Comparison of ENCODE assay signal across 1 cellular context in the genomic region with DNA sequence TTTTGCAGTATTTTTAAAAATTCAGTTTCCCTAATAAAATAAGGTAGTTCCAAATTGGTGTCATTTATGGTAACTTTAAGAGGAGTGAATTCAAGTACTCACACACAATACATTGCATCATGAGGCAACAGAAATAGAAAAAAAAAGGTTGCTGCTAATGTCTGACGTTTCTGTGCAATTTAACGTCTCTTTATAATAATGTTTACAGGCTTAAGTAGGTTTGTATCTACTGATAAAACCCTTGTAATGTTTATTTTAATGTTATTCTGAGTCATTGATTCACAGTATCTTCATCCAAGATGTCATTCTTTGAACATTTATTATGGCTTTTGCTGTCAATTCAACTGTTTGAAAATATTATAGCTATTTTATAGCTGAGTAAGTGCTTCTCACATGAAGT.
TF ChIP-seq lines count a peak whose summit lies in the region.

No MANE protein-coding gene starts in this region.

TF ChIP-seq in HEK293, 187 proteins besides CTCF, POLR2A, EP300 and RAD21 (continued from another document):
- TF ChIP-seq ZNF138 (tag by site-specific recombination; IDR thresholded peaks at IDR 0.05; ENCODE audit: borderline replicate concordance), result no peak
- no peak for TF ChIP-seq ZNF19 (tag by site-specific recombination; IDR thresholded peaks at IDR 0.05; ENCODE audit: low read depth)
- no peak for TF ChIP-seq GLIS2 (tag by site-specific recombination; IDR thresholded peaks at IDR 0.05)
- TF ChIP-seq ZNF843 (tag by site-specific recombination; IDR thresholded peaks at IDR 0.05), result peak; percentile 56; the same call in 1 of the 2 replicates
- TF ChIP-seq, protein P1, sequence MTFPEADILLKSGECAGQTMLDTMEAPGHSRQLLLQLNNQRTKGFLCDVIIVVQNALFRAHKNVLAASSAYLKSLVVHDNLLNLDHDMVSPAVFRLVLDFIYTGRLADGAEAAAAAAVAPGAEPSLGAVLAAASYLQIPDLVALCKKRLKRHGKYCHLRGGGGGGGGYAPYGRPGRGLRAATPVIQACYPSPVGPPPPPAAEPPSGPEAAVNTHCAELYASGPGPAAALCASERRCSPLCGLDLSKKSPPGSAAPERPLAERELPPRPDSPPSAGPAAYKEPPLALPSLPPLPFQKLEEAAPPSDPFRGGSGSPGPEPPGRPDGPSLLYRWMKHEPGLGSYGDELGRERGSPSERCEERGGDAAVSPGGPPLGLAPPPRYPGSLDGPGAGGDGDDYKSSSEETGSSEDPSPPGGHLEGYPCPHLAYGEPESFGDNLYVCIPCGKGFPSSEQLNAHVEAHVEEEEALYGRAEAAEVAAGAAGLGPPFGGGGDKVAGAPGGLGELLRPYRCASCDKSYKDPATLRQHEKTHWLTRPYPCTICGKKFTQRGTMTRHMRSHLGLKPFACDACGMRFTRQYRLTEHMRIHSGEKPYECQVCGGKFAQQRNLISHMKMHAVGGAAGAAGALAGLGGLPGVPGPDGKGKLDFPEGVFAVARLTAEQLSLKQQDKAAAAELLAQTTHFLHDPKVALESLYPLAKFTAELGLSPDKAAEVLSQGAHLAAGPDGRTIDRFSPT (tag by site-specific recombination; IDR thresholded peaks at IDR 0.05), result peak; percentile 39; the same call in 1 of the 2 replicates
- peak; percentile 50; the same call in 1 of the 2 replicates for TF ChIP-seq FEZF1 (tag by site-specific recombination; IDR thresholded peaks at IDR 0.05)
- peak; percentile 46 for TF ChIP-seq ATF2 (tag by site-specific recombination; IDR thresholded peaks at IDR 0.05; ENCODE audit: low read depth)
- TF ChIP-seq KLF8 (tag by site-specific recombination; IDR thresholded peaks at IDR 0.05), result peak; percentile 32; the same call in 1 of the 2 replicates
- TF ChIP-seq ZEB2 (tag by site-specific recombination; IDR thresholded peaks at IDR 0.05), result peak; percentile 50
- TF ChIP-seq, protein P2, sequence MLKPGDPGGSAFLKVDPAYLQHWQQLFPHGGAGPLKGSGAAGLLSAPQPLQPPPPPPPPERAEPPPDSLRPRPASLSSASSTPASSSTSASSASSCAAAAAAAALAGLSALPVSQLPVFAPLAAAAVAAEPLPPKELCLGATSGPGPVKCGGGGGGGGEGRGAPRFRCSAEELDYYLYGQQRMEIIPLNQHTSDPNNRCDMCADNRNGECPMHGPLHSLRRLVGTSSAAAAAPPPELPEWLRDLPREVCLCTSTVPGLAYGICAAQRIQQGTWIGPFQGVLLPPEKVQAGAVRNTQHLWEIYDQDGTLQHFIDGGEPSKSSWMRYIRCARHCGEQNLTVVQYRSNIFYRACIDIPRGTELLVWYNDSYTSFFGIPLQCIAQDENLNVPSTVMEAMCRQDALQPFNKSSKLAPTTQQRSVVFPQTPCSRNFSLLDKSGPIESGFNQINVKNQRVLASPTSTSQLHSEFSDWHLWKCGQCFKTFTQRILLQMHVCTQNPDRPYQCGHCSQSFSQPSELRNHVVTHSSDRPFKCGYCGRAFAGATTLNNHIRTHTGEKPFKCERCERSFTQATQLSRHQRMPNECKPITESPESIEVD (tag by site-specific recombination; IDR thresholded peaks at IDR 0.05), result peak; percentile 48; the same call in 1 of the 2 replicates
- TF ChIP-seq, protein P3, sequence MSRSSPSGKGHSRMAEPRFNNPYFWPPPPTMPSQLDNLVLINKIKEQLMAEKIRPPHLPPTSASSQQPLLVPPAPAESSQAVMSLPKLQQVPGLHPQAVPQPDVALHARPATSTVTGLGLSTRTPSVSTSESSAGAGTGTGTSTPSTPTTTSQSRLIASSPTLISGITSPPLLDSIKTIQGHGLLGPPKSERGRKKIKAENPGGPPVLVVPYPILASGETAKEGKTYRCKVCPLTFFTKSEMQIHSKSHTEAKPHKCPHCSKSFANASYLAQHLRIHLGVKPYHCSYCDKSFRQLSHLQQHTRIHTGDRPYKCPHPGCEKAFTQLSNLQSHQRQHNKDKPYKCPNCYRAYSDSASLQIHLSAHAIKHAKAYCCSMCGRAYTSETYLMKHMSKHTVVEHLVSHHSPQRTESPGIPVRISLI (tag by site-specific recombination; IDR thresholded peaks at IDR 0.05), result 0 out of 2 replicates have a peak, but pooled peaks have one; percentile 33
